ENCODE assay signal across 26 cellular contexts in genomic region chr2:171566099-171566498, GRCh38.
"Had no signal": no experiment of that assay in that cellular context is flagged by ENCODE, and none has a peak within 500 bp of the region (broad histone marks: within the 10 kb centered on the region; RNA-seq: fewer than 3 reads in every experiment).

No MANE protein-coding gene starts in this region.

- H3K27ac Mint-ChIP-seq: activated CD4-positive, alpha-beta memory T cell treated with anti-CD3 and anti-CD28 coated beads, Interleukin-2, amount 10 ng/mL, durations not matched to agents 7 days and 5 days; activated CD4-positive, alpha-beta T cell treated with anti-CD3 and anti-CD28 coated beads, Interleukin-2, amount 10 ng/mL, durations not matched to agents 7 days and 5 days; activated naive CD8-positive, alpha-beta T cell; activated T-cell treated with anti-CD3 and anti-CD28 coated beads, Interleukin-2, amount 50 U/mL, for 24 hours; activated T-cell treated with anti-CD3 and anti-CD28 coated beads, Interleukin-2, amount 50 U/mL, for 72 hours; T-helper 17 cell; T-helper 2 cell treated with Interferon-gamma antibody and Interleukin-4, amounts not matched to agents 5 μg/mL and 100 μg/mL, for 36 hours; WTC11 had no signal

- H3K27ac ChIP-seq: body of pancreas, epithelial cell of prostate had no signal

- H3K4me3 Mint-ChIP-seq: activated CD4-positive, alpha-beta memory T cell treated with anti-CD3 and anti-CD28 coated beads, Interleukin-2, amount 10 ng/mL, durations not matched to agents 7 days and 5 days; activated CD4-positive, alpha-beta T cell treated with anti-CD3 and anti-CD28 coated beads, Interleukin-2, amount 10 ng/mL, durations not matched to agents 7 days and 5 days; activated naive CD8-positive, alpha-beta T cell; activated T-cell treated with anti-CD3 and anti-CD28 coated beads, Interleukin-2, amount 50 U/mL, for 24 hours; activated T-cell treated with anti-CD3 and anti-CD28 coated beads, Interleukin-2, amount 50 U/mL, for 72 hours; T-helper 17 cell; T-helper 2 cell treated with Interferon-gamma antibody and Interleukin-4, amounts not matched to agents 5 μg/mL and 100 μg/mL, for 36 hours; WTC11 had no signal

- H3K36me3 Mint-ChIP-seq: activated naive CD8-positive, alpha-beta T cell; WTC11 had no signal

- DNase-seq: activated CD4-positive, alpha-beta memory T cell treated with anti-CD3 and anti-CD28 coated beads, Interleukin-2, amount 10 ng/mL, durations not matched to agents 7 days and 5 days; activated CD4-positive, alpha-beta T cell treated with anti-CD3 and anti-CD28 coated beads for 1 hour; activated CD4-positive, alpha-beta T cell treated with anti-CD3 and anti-CD28 coated beads for 4 hours; activated CD4-positive, alpha-beta T cell treated with anti-CD3 and anti-CD28 coated beads, Interleukin-2, amount 10 ng/mL, durations not matched to agents 7 days and 5 days; activated CD4-positive, alpha-beta T cell treated with anti-CD3 and anti-CD28 coated beads, Interleukin-2, amount 50 U/mL, for 4 hours; activated CD8-positive, alpha-beta memory T cell treated with anti-CD3 and anti-CD28 coated beads, Interleukin-2, amount 50 U/mL, for 48 hours; activated gamma-delta T cell; activated naive CD4-positive, alpha-beta T cell; activated naive CD4-positive, alpha-beta T cell treated with anti-CD3 and anti-CD28 coated beads, Interleukin-2, amount 50 U/mL, for 16 hours; activated T-cell treated with anti-CD3 and anti-CD28 coated beads for 4 hours; activated T-cell treated with anti-CD3 and anti-CD28 coated beads, Interleukin-2, amount 50 U/mL, for 24 hours; activated T-cell treated with anti-CD3 and anti-CD28 coated beads, Interleukin-2, amount 50 U/mL, for 72 hours; amniotic stem cell; anterior cingulate cortex; body of pancreas; caudate nucleus; effector CD8-positive, alpha-beta T cell; foreskin fibroblast; head of caudate nucleus; T-helper 1 cell; T-helper 17 cell; T1000 had no signal

- H3K9me3 Mint-ChIP-seq: activated CD4-positive, alpha-beta memory T cell treated with anti-CD3 and anti-CD28 coated beads, Interleukin-2, amount 10 ng/mL, durations not matched to agents 7 days and 5 days; activated CD4-positive, alpha-beta T cell treated with anti-CD3 and anti-CD28 coated beads, Interleukin-2, amount 10 ng/mL, durations not matched to agents 7 days and 5 days; activated T-cell treated with anti-CD3 and anti-CD28 coated beads, Interleukin-2, amount 50 U/mL, for 24 hours; activated T-cell treated with anti-CD3 and anti-CD28 coated beads, Interleukin-2, amount 50 U/mL, for 72 hours; T-helper 2 cell treated with Interferon-gamma antibody and Interleukin-4, amounts not matched to agents 5 μg/mL and 100 μg/mL, for 36 hours had no signal

- H3K4me3 ChIP-seq: body of pancreas had no signal

- H3K9me3 ChIP-seq: body of pancreas had no signal

- H3K27me3 Mint-ChIP-seq: activated naive CD8-positive, alpha-beta T cell had no signal

- H3K27me3 ChIP-seq: body of pancreas had no signal

- H3K4me1 Mint-ChIP-seq: activated CD4-positive, alpha-beta memory T cell treated with anti-CD3 and anti-CD28 coated beads, Interleukin-2, amount 10 ng/mL, durations not matched to agents 7 days and 5 days; activated CD4-positive, alpha-beta T cell treated with anti-CD3 and anti-CD28 coated beads, Interleukin-2, amount 10 ng/mL, durations not matched to agents 7 days and 5 days had no signal
